Comparison of ENCODE assay signal across 14 cellular contexts in the genomic region with DNA sequence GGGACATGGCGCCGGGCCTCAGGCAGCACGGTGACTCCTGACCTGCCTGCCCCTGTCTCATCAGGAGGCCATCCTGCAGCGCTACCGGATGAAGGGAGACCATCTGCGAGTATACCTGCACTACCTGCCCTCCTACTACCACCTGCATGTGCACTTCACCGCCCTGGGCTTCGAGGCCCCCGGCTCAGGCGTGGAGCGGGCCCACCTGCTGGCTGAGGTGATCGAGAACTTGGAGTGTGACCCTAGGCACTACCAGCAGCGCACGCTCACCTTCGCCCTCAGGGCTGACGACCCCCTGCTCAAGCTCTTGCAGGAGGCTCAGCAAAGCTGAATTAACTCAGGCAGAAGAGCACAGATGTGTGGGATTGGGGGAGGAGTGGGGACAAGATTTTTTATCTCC. TPM values are rescaled to one million over a fixed set of nuclear protein-coding genes. Genes with fewer than 3 reads are reported as not detected.
DNase-seq lines count a peak whose midpoint lies in the region; ATAC-seq and TF ChIP-seq lines count a peak whose summit lies in the region.
"Had no signal": no experiment of that assay in that cellular context is flagged by ENCODE, and none has a peak within 500 bp of the region (broad histone marks: within the 10 kb centered on the region; RNA-seq: fewer than 3 reads in every experiment).

No MANE protein-coding gene starts in this region.

- H3K4me3 Mint-ChIP-seq in progenitor cell of endocrine pancreas (ENCODE audit: low read depth), result no peak overlapping the region
- H3K4me3 Mint-ChIP-seq in glutamatergic neuron (ENCODE audit: unreplicated experiment), result no peak overlapping the region

- TF ChIP-seq CTCF in progenitor cell of endocrine pancreas (IDR thresholded peaks at IDR 0.05; ENCODE audit: unreplicated experiment) (no peak), glutamatergic neuron (IDR thresholded peaks at IDR 0.05; ENCODE audit: partially characterized antibody, unreplicated experiment) (no peak)

- H3K36me3 Mint-ChIP-seq in progenitor cell of endocrine pancreas (ENCODE audit: insufficient read depth), result peaks cover 4% of the 10 kb centered on the region
- peaks cover 4% of the 10 kb centered on the region for H3K36me3 Mint-ChIP-seq in glutamatergic neuron (ENCODE audit: unreplicated experiment)

- peak overlapping the region; percentile 82 for H3K23ac ChIP-seq in neuronal stem cell (ENCODE audit: low read depth, low read length, poor library complexity)

- peaks cover 3 to 18% of the 10 kb centered on the region in 2 donors for H3K36me3 ChIP-seq in esophagus (ENCODE audit: control insufficient read depth in 2 of 2, insufficient read depth in 2 of 2, low read length in 1 of 2)
- peaks cover 11 to 75% of the 10 kb centered on the region in 2 donors for H3K36me3 ChIP-seq in neuronal stem cell (replicated peaks in 1 of 2; ENCODE audit: control insufficient read depth in 2 of 2, insufficient read depth in 2 of 2, low read length in 2 of 2)

- no peaks in the 10 kb centered on the region for H3K9me3 ChIP-seq in esophagus (ENCODE audit: control insufficient read depth in 2 of 2, insufficient read depth in 1 of 2, low read depth in 1 of 2, low read length in 1 of 2)
- no peaks in the 10 kb centered on the region for H3K9me3 ChIP-seq in neuronal stem cell (replicated peaks in 1 of 2; ENCODE audit: control insufficient read depth in 2 of 2, insufficient read depth in 1 of 2, low read depth in 1 of 2, low read length in 2 of 2)

- peak overlapping the region; percentile 59 for H3K18ac ChIP-seq in neuronal stem cell (ENCODE audit: low read length)

- H3K27me3 ChIP-seq in esophagus (ENCODE audit: control insufficient read depth in 1 of 2, insufficient read depth in 2 of 2, low read length in 2 of 2) (no peaks in the 10 kb centered on the region), neuronal stem cell (ENCODE audit: control insufficient read depth in 3 of 3, insufficient read depth in 3 of 3, low read depth in 1 of 3, low read length in 3 of 3) (no peaks in the 10 kb centered on the region)

- no peak overlapping the region for H2BK12ac ChIP-seq in neuronal stem cell (ENCODE audit: low read length)

- H3K27me3 Mint-ChIP-seq in progenitor cell of endocrine pancreas, result no peaks in the 10 kb centered on the region
- H3K27me3 Mint-ChIP-seq in glutamatergic neuron (ENCODE audit: unreplicated experiment), result peaks cover 4% of the 10 kb centered on the region

- H2BK5ac ChIP-seq in neuronal stem cell (ENCODE audit: low read length), result no peak overlapping the region

- no peak overlapping the region for H2BK15ac ChIP-seq in neuronal stem cell (ENCODE audit: low read length)

- H3K27ac ChIP-seq in esophagus (ENCODE audit: low read depth in 2 of 2, low read length in 1 of 2) (peak overlapping the region; percentile 49 to 73), neuronal stem cell (replicated peaks; ENCODE audit: low read length) (no peak overlapping the region)

- H3K9ac ChIP-seq in neuronal stem cell (ENCODE audit: low read depth, low read length, poor library complexity), result peak overlapping the region; percentile 70

- no peaks in the 10 kb centered on the region for H3K9me3 Mint-ChIP-seq in progenitor cell of endocrine pancreas (ENCODE audit: low read depth)
- peaks cover 8% of the 10 kb centered on the region for H3K9me3 Mint-ChIP-seq in glutamatergic neuron (ENCODE audit: unreplicated experiment)
- H3K9me3 Mint-ChIP-seq: nephron had no signal

- peak overlapping the region; percentile 41 for H3K14ac ChIP-seq in neuronal stem cell (ENCODE audit: low read length)

- H4K91ac ChIP-seq in neuronal stem cell (ENCODE audit: low read depth, low read length, poor library complexity), result no peak overlapping the region

- no peak overlapping the region for H4K8ac ChIP-seq in neuronal stem cell (ENCODE audit: low read depth, low read length)

- H3K79me1 ChIP-seq in neuronal stem cell (ENCODE audit: low read depth, low read length), result no peaks in the 10 kb centered on the region

- H3K27ac Mint-ChIP-seq in progenitor cell of endocrine pancreas (no peak overlapping the region), glutamatergic neuron (ENCODE audit: unreplicated experiment) (no peak overlapping the region)

- intact Hi-C loops in Right ventricle myocardium superior (cut with DNase I) (no loop called here), left cardiac atrium (cut with DNase I) (no loop called here)

- DNase-seq in Right ventricle myocardium superior (peak; percentile 42), left cardiac atrium (no peak), neuronal stem cell (ENCODE audit: low spot score) (no peak), progenitor cell of endocrine pancreas (ENCODE audit: low spot score, unreplicated experiment) (no peak), NCI-H510A treated with DMSO at 0.1 percent for 48 hours (lab: John Stamatoyannopoulos, UW) (no peak), glutamatergic neuron (no peak), NCI-H2029 treated with DMSO at 0.1 percent for 48 hours (lab: John Stamatoyannopoulos, UW) (no peak)
- DNase-seq: activated T-cell treated with anti-CD3 and anti-CD28 coated beads, Interleukin-2, amount 50 U/mL, for 48 hours; central memory CD4-positive, alpha-beta T cell; HCEC 1CT; NCI-H1048; SHP77 had no signal

- H2AFZ ChIP-seq in neuronal stem cell (ENCODE audit: low read length), result no peak overlapping the region

- no peak overlapping the region for H2AK5ac ChIP-seq in neuronal stem cell (ENCODE audit: low read depth, low read length)

- H3K4me1 Mint-ChIP-seq in progenitor cell of endocrine pancreas (ENCODE audit: low read depth) (peaks cover 14% of the 10 kb centered on the region), glutamatergic neuron (ENCODE audit: low read depth, unreplicated experiment) (peaks cover 14% of the 10 kb centered on the region)

- peaks cover 2 to 17% of the 10 kb centered on the region in 2 donors for H3K4me1 ChIP-seq in esophagus (ENCODE audit: control insufficient read depth in 2 of 2, insufficient read depth in 2 of 2, low read length in 1 of 2)
- H3K4me1 ChIP-seq in neuronal stem cell (ENCODE audit: control insufficient read depth in 2 of 2, insufficient read depth in 1 of 2, low read depth in 1 of 2, low read length in 2 of 2), result peaks cover 0 to 9% of the 10 kb centered on the region in 2 donors

- ATAC-seq in Right ventricle myocardium superior (ENCODE audit: poor library complexity), result no peak
- ATAC-seq in left cardiac atrium, result no peak

- no peak overlapping the region for H3K4me3 ChIP-seq in esophagus (ENCODE audit: low read depth in 1 of 2, low read length in 2 of 2)
- peak overlapping the region in 1 of 2 donors; percentile 51 for H3K4me3 ChIP-seq in neuronal stem cell (ENCODE audit: low read length in 2 of 2)

- WGBS in esophagus, 2 donors, result 95 to 96% methylated on average over 16 of the region's 16 CpGs
- WGBS in neuronal stem cell (ENCODE audit: extremely low coverage in 2 of 2, insufficient read length in 2 of 2, insufficient replicate concordance in 1 of 2), 2 donors, result no CpG with 5 or more reads among the region's 16 CpGs

- no peak overlapping the region for H3K4ac ChIP-seq in neuronal stem cell (ENCODE audit: low read length)

- H3K4me2 ChIP-seq in neuronal stem cell (ENCODE audit: insufficient read depth, low read length, poor library complexity, severe bottlenecking), result no peak overlapping the region

- H2BK120ac ChIP-seq in neuronal stem cell (ENCODE audit: low read depth, low read length), result no peak overlapping the region

RNA-seq across cellular contexts. Expression of a gene that starts 10.2 kb away (rescaled TPM):
- total RNA-seq in Right ventricle myocardium superior, result 36.5 TPM
- 100 to 1,000 TPM in 1 of 2 donors, 10 to 100 TPM in 1; 57.1 to 109 TPM for total RNA-seq in left cardiac atrium
- 100 to 1,000 TPM in 1 of 2 donors, 10 to 100 TPM in 1; 78.9 to 107 TPM for polyA plus RNA-seq in esophagus
- polyA plus RNA-seq in neuronal stem cell (2013, experiment 1 of 2), result 12.7 TPM
- 11.2 TPM for polyA plus RNA-seq in neuronal stem cell (2013, experiment 2 of 2)
- 7.8 and 8.8 TPM in 2 replicates for total RNA-seq in progenitor cell of endocrine pancreas
- total RNA-seq in glutamatergic neuron (ENCODE audit: unreplicated experiment), result 10.4 TPM

RNA-seq across cellular contexts. Expression of a gene that starts 41.4 kb away (rescaled TPM):
- 10.7 TPM for total RNA-seq in Right ventricle myocardium superior
- 10 to 100 TPM; 11.3 to 13.1 TPM for total RNA-seq in left cardiac atrium
- 10 to 100 TPM; 15.9 to 18.9 TPM for polyA plus RNA-seq in esophagus
- polyA plus RNA-seq in neuronal stem cell (2013, experiment 1 of 2), result 21.3 TPM
- polyA plus RNA-seq in neuronal stem cell (2013, experiment 2 of 2), result 21.8 TPM
- 14.1 and 17.9 TPM in 2 replicates for total RNA-seq in progenitor cell of endocrine pancreas
- 7.2 TPM for total RNA-seq in glutamatergic neuron (ENCODE audit: unreplicated experiment)
